ENCODE assay signal across 1 cellular context in genomic region chr17:71726320-71726719, GRCh38.
TF ChIP-seq lines count a peak whose summit lies in the region.

No MANE protein-coding gene starts in this region.

TF ChIP-seq in IMR-90, 13 proteins besides CTCF, POLR2A, EP300 and RAD21 (continued from another document):
- TF ChIP-seq CHD1 (IDR thresholded peaks at IDR 0.05; ENCODE audit: low read depth, low read length) (no peak), SMC3 (IDR thresholded peaks at IDR 0.05; ENCODE audit: low read depth, low read length) (no peak)
